ENCODE assay signal across 8 cellular contexts in the genomic region with DNA sequence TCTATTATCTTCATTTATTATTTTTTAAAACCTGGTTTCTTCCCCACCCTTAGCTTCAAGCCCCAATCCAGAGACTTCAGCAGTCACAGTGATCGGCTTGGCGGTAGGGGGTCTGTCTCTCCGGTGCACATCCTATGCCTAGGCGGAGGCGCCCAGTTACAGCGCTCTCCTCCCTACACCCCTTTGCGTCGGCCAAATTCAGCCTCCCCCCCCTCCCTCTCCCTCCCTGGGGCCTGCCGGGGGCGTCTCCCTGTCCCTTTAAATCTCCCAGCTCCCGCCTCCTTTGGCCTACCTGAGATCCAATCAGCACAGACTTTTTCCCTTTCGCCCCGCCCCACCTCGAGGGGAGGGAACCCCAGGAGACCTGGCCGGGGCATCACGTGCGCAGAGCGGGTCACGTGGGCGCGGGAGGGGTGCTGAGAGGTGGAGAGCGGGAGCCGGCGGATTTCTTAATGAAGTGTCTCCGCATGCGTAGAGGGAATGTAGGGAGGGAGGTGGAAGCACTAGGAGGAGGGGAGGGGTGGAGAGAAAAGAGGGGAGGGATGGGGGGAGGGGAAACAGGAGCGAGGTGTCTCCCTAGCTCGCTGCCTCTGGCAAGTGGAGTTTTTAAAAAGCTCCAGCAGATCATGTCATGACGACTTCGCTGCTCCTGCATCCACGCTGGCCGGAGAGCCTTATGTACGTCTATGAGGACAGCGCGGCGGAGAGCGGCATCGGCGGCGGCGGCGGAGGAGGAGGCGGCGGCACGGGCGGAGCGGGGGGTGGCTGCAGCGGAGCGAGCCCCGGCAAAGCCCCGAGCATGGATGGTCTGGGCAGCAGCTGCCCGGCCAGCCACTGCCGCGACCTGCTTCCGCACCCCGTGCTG.
A peak's percentile ranks its signal among the peaks of the same experiment; 100 is the strongest.
DNase-seq lines count a peak whose midpoint lies in the region; ATAC-seq lines count a peak whose summit lies in the region.

A gene with protein sequence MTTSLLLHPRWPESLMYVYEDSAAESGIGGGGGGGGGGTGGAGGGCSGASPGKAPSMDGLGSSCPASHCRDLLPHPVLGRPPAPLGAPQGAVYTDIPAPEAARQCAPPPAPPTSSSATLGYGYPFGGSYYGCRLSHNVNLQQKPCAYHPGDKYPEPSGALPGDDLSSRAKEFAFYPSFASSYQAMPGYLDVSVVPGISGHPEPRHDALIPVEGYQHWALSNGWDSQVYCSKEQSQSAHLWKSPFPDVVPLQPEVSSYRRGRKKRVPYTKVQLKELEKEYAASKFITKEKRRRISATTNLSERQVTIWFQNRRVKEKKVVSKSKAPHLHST (plus strand): TSS at position 556 of the 865 bp plus-strand sequence. CDS start 76 bp downstream, at position 632.

- H3K4me1 ChIP-seq in iPS-20b (ENCODE audit: insufficient read depth, low read length) = no peaks in the 10 kb centered on the region

- no peaks in the 10 kb centered on the region for H3K9me3 Mint-ChIP-seq in activated T-cell treated with anti-CD3 and anti-CD28 coated beads, Interleukin-2, amount 50 U/mL, for 24 hours

- H3K4me3 Mint-ChIP-seq in activated T-cell treated with anti-CD3 and anti-CD28 coated beads, Interleukin-2, amount 50 U/mL, for 24 hours = no peak within 1 kb of the TSS

- no peak within 1 kb of the TSS for H3K9ac ChIP-seq in iPS-20b (ENCODE audit: low read depth, low read length)

- H3K36me3 ChIP-seq in iPS-20b (ENCODE audit: insufficient read depth, low read depth, low read length) = no peaks in the 10 kb centered on the region

- H3K36me3 Mint-ChIP-seq in activated T-cell treated with anti-CD3 and anti-CD28 coated beads, Interleukin-2, amount 50 U/mL, for 24 hours (ENCODE audit: low read depth) = no peaks in the 10 kb centered on the region

- DNase-seq in GM04503 (ENCODE audit: low read depth) = peak; percentile 72
- peak; percentile 100 for DNase-seq in NCI-H1417 (lab: John Stamatoyannopoulos, UW)
- peak; percentile 66 for DNase-seq in activated T-cell treated with anti-CD3 and anti-CD28 coated beads, Interleukin-2, amount 50 U/mL, for 24 hours
- DNase-seq in stimulated activated CD8-positive, alpha-beta memory T cell treated with anti-CD3 and anti-CD28 coated beads, Interleukin-15, amount 100 ng/mL, for 48 hours (ENCODE audit: low read depth in 2 of 2) = peak; percentile 17 to 44
- DNase-seq in SKM-1 treated with dmso at 0.1 percent for 144 hours (lab: John Stamatoyannopoulos, UW; ENCODE audit: unreplicated experiment) = no peak

- ATAC-seq in HG03565 (IDR thresholded peaks at IDR 0.05; ENCODE audit: unreplicated experiment) = no peak
- no peak for ATAC-seq in GM18858 (IDR thresholded peaks at IDR 0.05; ENCODE audit: unreplicated experiment)

- H3K27me3 ChIP-seq in iPS-20b (ENCODE audit: insufficient read depth, low read length) = peaks cover 100% of the 10 kb centered on the region

- peak within 1 kb of the TSS; percentile 10; the same call in 1 of the 2 replicates for H3K4me3 ChIP-seq in iPS-20b (ENCODE audit: low read length)

- no peak within 1 kb of the TSS for H3K27ac Mint-ChIP-seq in activated T-cell treated with anti-CD3 and anti-CD28 coated beads, Interleukin-2, amount 50 U/mL, for 24 hours

- peaks cover 93% of the 10 kb centered on the region for H3K27me3 Mint-ChIP-seq in activated T-cell treated with anti-CD3 and anti-CD28 coated beads, Interleukin-2, amount 50 U/mL, for 24 hours

- H3K27ac ChIP-seq in iPS-20b (ENCODE audit: low read length) = no peak within 1 kb of the TSS

- peaks cover 12% of the 10 kb centered on the region for H3K4me1 Mint-ChIP-seq in activated T-cell treated with anti-CD3 and anti-CD28 coated beads, Interleukin-2, amount 50 U/mL, for 24 hours (ENCODE audit: low read depth)

- H3K9me3 ChIP-seq in iPS-20b (ENCODE audit: insufficient read depth, low read depth, low read length) = peaks cover 4% of the 10 kb centered on the region; the same call in 1 of the 2 replicates
